In genomic region chr1:8397511-8397910, GRCh38 we compare ENCODE assay signal across 8 cellular contexts.
DNase-seq lines count a peak whose midpoint lies in the region; ATAC-seq and TF ChIP-seq lines count a peak whose summit lies in the region.

No MANE protein-coding gene starts in this region.

- peak overlapping the region; percentile 10 for H3K4me3 ChIP-seq in CD8-positive, alpha-beta memory T cell (ENCODE audit: low read length)
- H3K4me3 ChIP-seq in Peyer's patch: no peak overlapping the region

- H3K9me3 ChIP-seq in CD8-positive, alpha-beta memory T cell (ENCODE audit: low read length): no peaks in the 10 kb centered on the region
- H3K9me3 ChIP-seq in Peyer's patch: no peaks in the 10 kb centered on the region

- CTCF ChIA-PET in CD8-positive, alpha-beta memory T cell (lab: Charles Lee): interaction anchor here (1.0 kb wide), 1 partner anchor 21 kb away, joined by 3 read pairs; no protein-coding TSS in a partner anchor

- peaks cover 0 to 2% of the 10 kb centered on the region in 2 donors for H3K27me3 Mint-ChIP-seq in CD8-positive, alpha-beta memory T cell

- H3K27ac Mint-ChIP-seq in CD8-positive, alpha-beta memory T cell: peak overlapping the region; percentile 30 to 98 (median 66)
- peak overlapping the region; percentile 17 for H3K27ac Mint-ChIP-seq in stimulated activated effector memory CD8-positive, alpha-beta T cell treated with anti-CD3 and anti-CD28 coated beads, Interleukin-12 subunit alpha, Interleukin-12 subunit beta, amount 100 ng/mL, for 72 hours

- H3K4me3 Mint-ChIP-seq in CD8-positive, alpha-beta memory T cell: peak overlapping the region; percentile 2 to 52 (median 18)
- H3K4me3 Mint-ChIP-seq in stimulated activated effector memory CD8-positive, alpha-beta T cell treated with anti-CD3 and anti-CD28 coated beads, Interleukin-12 subunit alpha, Interleukin-12 subunit beta, amount 100 ng/mL, for 72 hours: peak overlapping the region; percentile 30

- TF ChIP-seq CTCF in Peyer's patch (IDR thresholded peaks at IDR 0.05): no peak

- ATAC-seq in GM21528 (IDR thresholded peaks at IDR 0.05; ENCODE audit: low FRiP score, unreplicated experiment): peak; percentile 64
- ATAC-seq in stimulated activated effector memory CD8-positive, alpha-beta T cell treated with anti-CD3 and anti-CD28 coated beads, Interleukin-12 subunit alpha, Interleukin-12 subunit beta, amount 100 ng/mL, for 72 hours: peak; percentile 72

- H3K4me1 ChIP-seq in CD8-positive, alpha-beta memory T cell (ENCODE audit: insufficient read depth, low read length): peaks cover 53% of the 10 kb centered on the region
- H3K4me1 ChIP-seq in Peyer's patch: peaks cover 0 to 38% (median 10%) of the 10 kb centered on the region in 4 donors

- H3K4me1 Mint-ChIP-seq in CD8-positive, alpha-beta memory T cell: peaks cover 61 to 75% (median 71%) of the 10 kb centered on the region in 3 donors
- peaks cover 50% of the 10 kb centered on the region for H3K4me1 Mint-ChIP-seq in stimulated activated effector memory CD8-positive, alpha-beta T cell treated with anti-CD3 and anti-CD28 coated beads, Interleukin-12 subunit alpha, Interleukin-12 subunit beta, amount 100 ng/mL, for 72 hours

- H3K36me3 ChIP-seq in CD8-positive, alpha-beta memory T cell (ENCODE audit: insufficient read depth, low read length): peaks cover 8% of the 10 kb centered on the region
- H3K36me3 ChIP-seq in Peyer's patch: peaks cover 0 to 17% (median 0%) of the 10 kb centered on the region in 3 donors

- no peak for DNase-seq in CD8-positive, alpha-beta memory T cell
- DNase-seq in Peyer's patch (no peak), fibroblast of gingiva (ENCODE audit: low read depth) (peak; percentile 52), globus pallidus (ENCODE audit: low spot score) (no peak), cerebellum (ENCODE audit: low spot score) (no peak), islet precursor cell (no peak)
- DNase-seq in stimulated activated effector memory CD8-positive, alpha-beta T cell treated with anti-CD3 and anti-CD28 coated beads, Interleukin-12 subunit alpha, Interleukin-12 subunit beta, amount 100 ng/mL, for 72 hours (ENCODE audit: low spot score in 2 of 2): no peak

- no peak overlapping the region for H3K27ac ChIP-seq in CD8-positive, alpha-beta memory T cell (ENCODE audit: low read depth, low read length)
- H3K27ac ChIP-seq in Peyer's patch: peak overlapping the region; percentile 28 to 79 (median 48)

- H3K9me3 Mint-ChIP-seq in CD8-positive, alpha-beta memory T cell: no peaks in the 10 kb centered on the region
- H3K9me3 Mint-ChIP-seq in stimulated activated effector memory CD8-positive, alpha-beta T cell treated with anti-CD3 and anti-CD28 coated beads, Interleukin-12 subunit alpha, Interleukin-12 subunit beta, amount 100 ng/mL, for 72 hours: no peaks in the 10 kb centered on the region

- TF ChIP-seq POLR2A in Peyer's patch (IDR thresholded peaks at IDR 0.05): no peak

- H3K27me3 ChIP-seq in CD8-positive, alpha-beta memory T cell (ENCODE audit: insufficient read depth, low read length, poor library complexity, severe bottlenecking): no peaks in the 10 kb centered on the region
- no peaks in the 10 kb centered on the region for H3K27me3 ChIP-seq in Peyer's patch

- H3K36me3 Mint-ChIP-seq in CD8-positive, alpha-beta memory T cell: peaks cover 4 to 27% (median 7%) of the 10 kb centered on the region in 3 donors
- peaks cover 17% of the 10 kb centered on the region for H3K36me3 Mint-ChIP-seq in stimulated activated effector memory CD8-positive, alpha-beta T cell treated with anti-CD3 and anti-CD28 coated beads, Interleukin-12 subunit alpha, Interleukin-12 subunit beta, amount 100 ng/mL, for 72 hours

- POLR2A ChIA-PET in CD8-positive, alpha-beta memory T cell (lab: Charles Lee): interaction anchor here (0.8 kb wide), 1 partner anchor 26 kb away, joined by 3 read pairs; no protein-coding TSS in a partner anchor
